Comparison of ENCODE assay signal across 12 cellular contexts in the genomic region with DNA sequence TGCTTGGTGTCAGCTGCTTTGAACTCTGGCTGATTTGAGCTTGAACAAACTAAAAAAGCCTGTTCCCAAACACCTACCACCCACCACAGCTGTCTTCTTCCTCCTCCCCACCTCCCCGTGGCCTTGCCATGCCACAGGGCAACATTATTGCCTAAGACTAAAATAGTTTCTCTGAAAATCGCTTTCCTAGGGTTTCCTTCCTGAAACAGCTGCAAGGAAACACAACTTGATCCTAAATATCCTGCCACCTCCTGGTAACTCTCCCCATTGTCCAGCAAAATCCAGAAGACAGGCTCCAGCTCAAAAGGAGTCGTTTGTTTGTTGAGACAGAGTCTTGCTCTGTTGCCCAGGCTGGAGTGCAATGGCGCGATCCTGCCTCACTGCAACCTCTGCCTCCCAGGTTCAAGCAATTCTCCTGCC.
DNase-seq lines count a peak whose midpoint lies in the region; ATAC-seq, FAIRE-seq and TF ChIP-seq lines count a peak whose summit lies in the region.
"Had no signal": no experiment of that assay in that cellular context is flagged by ENCODE, and none has a peak within 500 bp of the region (broad histone marks: within the 10 kb centered on the region; RNA-seq: fewer than 3 reads in every experiment).

No MANE protein-coding gene starts in this region.

- H3K23me2 ChIP-seq in H1 (ENCODE audit: low read depth, low read length): no peaks in the 10 kb centered on the region; the same call in 1 of the 2 replicates

- H3K4me3 Mint-ChIP-seq in stimulated activated effector memory CD8-positive, alpha-beta T cell treated with anti-CD3 and anti-CD28 coated beads, Interleukin-12 subunit alpha, Interleukin-12 subunit beta, amount 100 ng/mL, for 72 hours: no peak overlapping the region

- CTCF ChIA-PET in H1 (lab: Charles Lee; ENCODE audit: partially characterized antibody): interaction anchor here (0.6 to 7.2 kb wide), 18 partner anchors 9 to 244 kb away, joined by 3 to 58 read pairs (median 4); no protein-coding TSS in a partner anchor

- peak overlapping the region; percentile 100 for H2BK5ac ChIP-seq in H1 (ENCODE audit: low read depth, low read length)

- 93% methylated on average over 5 of the region's 5 CpGs; no CpG with 5 or more reads in 1 of the 2 experiments for WGBS in H1 (ENCODE audit: extremely low coverage in 1 of 2, insufficient coverage in 1 of 2, insufficient read length in 1 of 2, insufficient replicate concordance in 2 of 2, low coverage in 1 of 2, low lambda C conversion rate in 2 of 2, missing lambda C conversion rate in 1 of 2), 2 experiments

- H3K14ac ChIP-seq in H1 (ENCODE audit: insufficient read length): no peak overlapping the region

- POLR2A ChIA-PET in H1 (lab: Charles Lee; ENCODE audit: partially characterized antibody): interaction anchor here (1.0 to 12.8 kb wide), 4 partner anchors 66 to 216 kb away, joined by 3 to 195 read pairs (median 4); a partner anchor contains a TSS

- H3K4ac ChIP-seq in H1 (replicated peaks; ENCODE audit: insufficient read length, low read depth, low read length): peak overlapping the region; percentile 59

- no peak overlapping the region for H3K23ac ChIP-seq in H1 (ENCODE audit: insufficient read length)

- H3K27ac Mint-ChIP-seq in stimulated activated effector memory CD8-positive, alpha-beta T cell treated with anti-CD3 and anti-CD28 coated beads, Interleukin-12 subunit alpha, Interleukin-12 subunit beta, amount 100 ng/mL, for 72 hours: no peak overlapping the region

- peak in 1 of 2 experiments; percentile 16; a peak in 1 of 4 replicates for TF ChIP-seq RAD21 in H1 (IDR thresholded peaks at IDR 0.05 in 1 of 2, conservative IDR thresholded peaks at IDR 0.05 in 1 of 2; ENCODE audit: low read depth in 2 of 2, low read length in 2 of 2)

- peaks cover 6% of the 10 kb centered on the region for H3K36me3 Mint-ChIP-seq in stimulated activated effector memory CD8-positive, alpha-beta T cell treated with anti-CD3 and anti-CD28 coated beads, Interleukin-12 subunit alpha, Interleukin-12 subunit beta, amount 100 ng/mL, for 72 hours

- H4K8ac ChIP-seq in H1 (ENCODE audit: extremely low read depth, insufficient read depth, low read length): no peak overlapping the region

- no peak for ATAC-seq in stimulated activated effector memory CD8-positive, alpha-beta T cell treated with anti-CD3 and anti-CD28 coated beads, Interleukin-12 subunit alpha, Interleukin-12 subunit beta, amount 100 ng/mL, for 72 hours
- no peak for ATAC-seq in HG03565 (IDR thresholded peaks at IDR 0.05; ENCODE audit: unreplicated experiment)

- no peak overlapping the region for H3K4me3 ChIP-seq in H1 (ENCODE audit: extremely low read depth in 1 of 4, insufficient read depth in 2 of 4, low read depth in 3 of 4, low read length in 4 of 4)

- no peaks in the 10 kb centered on the region for H3K36me3 ChIP-seq in H1 (ENCODE audit: control insufficient read depth in 2 of 4, insufficient read depth in 4 of 4, low read length in 3 of 4)

- H3K9me3 Mint-ChIP-seq in stimulated activated effector memory CD8-positive, alpha-beta T cell treated with anti-CD3 and anti-CD28 coated beads, Interleukin-12 subunit alpha, Interleukin-12 subunit beta, amount 100 ng/mL, for 72 hours: no peaks in the 10 kb centered on the region

- H2AK5ac ChIP-seq in H1 (ENCODE audit: low read depth, low read length): peak overlapping the region; percentile 9; the same call in 1 of the 2 replicates

- peak overlapping the region; percentile 97; the same call in 1 of the 2 replicates for H3K18ac ChIP-seq in H1 (ENCODE audit: extremely low read depth, low read length)

- TF ChIP-seq EP300 in H1 (IDR thresholded peaks at IDR 0.05; ENCODE audit: borderline replicate concordance in 1 of 2, low read depth in 2 of 2, low read length in 2 of 2): no peak

- H2AFZ ChIP-seq in H1 (ENCODE audit: low read length): no peak overlapping the region

- peak overlapping the region in 1 of 2 experiments; percentile 34; a peak in 1 of 4 replicates for H3K4me2 ChIP-seq in H1 (ENCODE audit: insufficient read depth in 1 of 2, low read depth in 2 of 2, low read length in 2 of 2)

- peak overlapping the region; percentile 81 for H4K91ac ChIP-seq in H1 (replicated peaks; ENCODE audit: insufficient read length, low read length)

- no peaks in the 10 kb centered on the region for H4K20me1 ChIP-seq in H1 (replicated peaks in 1 of 2; ENCODE audit: control insufficient read depth in 1 of 2, insufficient read depth in 2 of 2, low read length in 2 of 2)

- TF ChIP-seq POLR2A in H1 (IDR thresholded peaks at IDR 0.05; ENCODE audit: control extremely low read depth in 1 of 2, low read depth in 2 of 2, low read length in 2 of 2): no peak

- peak; percentile 27 for DNase-seq in A172 (ENCODE audit: low spot score)
- DNase-seq in HCEC 1CT: peak; percentile 51
- DNase-seq in H1 (ENCODE audit: low read depth in 1 of 2, low spot score in 2 of 2): peak in 1 of 2 experiments; percentile 41
- DNase-seq in lung microvascular endothelial cell (ENCODE audit: low read depth in 2 of 2): peak; percentile 51 to 79
- DNase-seq in mucosa of gallbladder (ENCODE audit: low spot score): no peak
- DNase-seq in stimulated activated effector memory CD8-positive, alpha-beta T cell treated with anti-CD3 and anti-CD28 coated beads, Interleukin-12 subunit alpha, Interleukin-12 subunit beta, amount 100 ng/mL, for 72 hours (ENCODE audit: low spot score in 2 of 2): no peak
- DNase-seq in GOT3 (lab: John Stamatoyannopoulos, UW): no peak
- DNase-seq: foreskin melanocyte, NCI-H1417 treated with DMSO at 0.1 percent for 48 hours, T1000 had no signal

- H3K56ac ChIP-seq in H1 (replicated peaks; ENCODE audit: insufficient read length, low read depth, low read length): peak overlapping the region; percentile 61

- no peaks in the 10 kb centered on the region for H3K79me2 ChIP-seq in H1 (ENCODE audit: control insufficient read depth in 1 of 2, insufficient read depth in 2 of 2, low read length in 2 of 2)

- H2BK20ac ChIP-seq in H1 (ENCODE audit: low read length): peak overlapping the region; percentile 82

- H3K4me1 Mint-ChIP-seq in stimulated activated effector memory CD8-positive, alpha-beta T cell treated with anti-CD3 and anti-CD28 coated beads, Interleukin-12 subunit alpha, Interleukin-12 subunit beta, amount 100 ng/mL, for 72 hours: no peaks in the 10 kb centered on the region

- no peak overlapping the region; the same call in 1 of the 2 replicates for H3K27ac ChIP-seq in H1 (ENCODE audit: low read depth, low read length)
- H3K27ac ChIP-seq: C4-2B had no signal

- H3K9ac ChIP-seq in H1 (replicated peaks in 1 of 4; ENCODE audit: extremely low read depth in 1 of 4, low read depth in 3 of 4, low read length in 3 of 4): no peak overlapping the region

- peak overlapping the region; percentile 8 for H4K5ac ChIP-seq in H1 (ENCODE audit: insufficient read length, low read depth, low read length)

- no peak for TF ChIP-seq CTCF in H1 (IDR thresholded peaks at IDR 0.05; ENCODE audit: control extremely low read depth in 1 of 3, insufficient read depth in 1 of 3, low read depth in 1 of 3, low read length in 3 of 3)

- peaks cover 0 to 5% of the 10 kb centered on the region in 2 experiments; a peak in 1 of 4 replicates for H3K9me3 ChIP-seq in H1 (ENCODE audit: insufficient read depth in 2 of 2, low read depth in 1 of 2, low read length in 1 of 2)

- H3K27me3 ChIP-seq in H1 (replicated peaks in 1 of 4; ENCODE audit: control insufficient read depth in 3 of 4, extremely low read depth in 1 of 4, insufficient read depth in 3 of 4, low read length in 3 of 4): no peaks in the 10 kb centered on the region

- no peak overlapping the region for H2BK15ac ChIP-seq in H1 (ENCODE audit: low read length)

- FAIRE-seq in H1 (lab: Jason Lieb, UNC): no peak

- peak overlapping the region; percentile 91 for H2BK12ac ChIP-seq in H1 (ENCODE audit: low read depth, low read length)

- peak overlapping the region; percentile 56 for H2BK120ac ChIP-seq in H1 (replicated peaks; ENCODE audit: low read depth, low read length)

- peaks cover 12 to 31% (median 25%) of the 10 kb centered on the region in 4 experiments for H3K4me1 ChIP-seq in H1 (replicated peaks in 1 of 4; ENCODE audit: control insufficient read depth in 3 of 4, insufficient read depth in 4 of 4, low read length in 3 of 4)

- H3K79me1 ChIP-seq in H1 (ENCODE audit: low read depth, low read length): no peaks in the 10 kb centered on the region

TF ChIP-seq in H1, 55 proteins besides CTCF, POLR2A, EP300 and RAD21:
- no peak for TF ChIP-seq SUZ12 (IDR thresholded peaks at IDR 0.05; ENCODE audit: low read length)
- no peak for TF ChIP-seq BCL11A (IDR thresholded peaks at IDR 0.05; ENCODE audit: low read depth in 2 of 2, low read length in 2 of 2)
- no peak for TF ChIP-seq POU5F1 (IDR thresholded peaks at IDR 0.05; ENCODE audit: low read depth, low read length)
- no peak for TF ChIP-seq KDM5A (IDR thresholded peaks at IDR 0.05; ENCODE audit: low read length)
- no peak for TF ChIP-seq FOSL1 (IDR thresholded peaks at IDR 0.05; ENCODE audit: insufficient read depth, low read depth, low read length)
- TF ChIP-seq SAP30 (IDR thresholded peaks at IDR 0.05; ENCODE audit: insufficient read depth, insufficient replicate concordance, low read length): no peak
- no peak for TF ChIP-seq BRCA1 (IDR thresholded peaks at IDR 0.05; ENCODE audit: low read depth, low read length)
- TF ChIP-seq TAF1 (IDR thresholded peaks at IDR 0.05; ENCODE audit: low read depth, low read length): no peak
- no peak for TF ChIP-seq NRF1 (IDR thresholded peaks at IDR 0.05; ENCODE audit: low read depth, low read length)
- TF ChIP-seq YY1 (IDR thresholded peaks at IDR 0.05; ENCODE audit: low read depth, low read length): no peak
- no peak for TF ChIP-seq CTBP2 (IDR thresholded peaks at IDR 0.05; ENCODE audit: borderline replicate concordance, insufficient read depth, insufficient read length, low read length)

Comparison
In these comparisons a context has a peak if more than half of its experiments do, and no peak if none do; other contexts are left out.
1. DNase-seq: peak in A172 (single experiment), HCEC 1CT (single experiment) and lung microvascular endothelial cell (2 of 2); none in mucosa of gallbladder (single experiment), stimulated activated effector memory CD8-positive, alpha-beta T cell treated with anti-CD3 and anti-CD28 coated beads, Interleukin-12 subunit alpha, Interleukin-12 subunit beta, amount 100 ng/mL, for 72 hours (0 of 2) and GOT3 (single experiment).